Comparison of ENCODE assay signal across 9 cellular contexts in the genomic region with DNA sequence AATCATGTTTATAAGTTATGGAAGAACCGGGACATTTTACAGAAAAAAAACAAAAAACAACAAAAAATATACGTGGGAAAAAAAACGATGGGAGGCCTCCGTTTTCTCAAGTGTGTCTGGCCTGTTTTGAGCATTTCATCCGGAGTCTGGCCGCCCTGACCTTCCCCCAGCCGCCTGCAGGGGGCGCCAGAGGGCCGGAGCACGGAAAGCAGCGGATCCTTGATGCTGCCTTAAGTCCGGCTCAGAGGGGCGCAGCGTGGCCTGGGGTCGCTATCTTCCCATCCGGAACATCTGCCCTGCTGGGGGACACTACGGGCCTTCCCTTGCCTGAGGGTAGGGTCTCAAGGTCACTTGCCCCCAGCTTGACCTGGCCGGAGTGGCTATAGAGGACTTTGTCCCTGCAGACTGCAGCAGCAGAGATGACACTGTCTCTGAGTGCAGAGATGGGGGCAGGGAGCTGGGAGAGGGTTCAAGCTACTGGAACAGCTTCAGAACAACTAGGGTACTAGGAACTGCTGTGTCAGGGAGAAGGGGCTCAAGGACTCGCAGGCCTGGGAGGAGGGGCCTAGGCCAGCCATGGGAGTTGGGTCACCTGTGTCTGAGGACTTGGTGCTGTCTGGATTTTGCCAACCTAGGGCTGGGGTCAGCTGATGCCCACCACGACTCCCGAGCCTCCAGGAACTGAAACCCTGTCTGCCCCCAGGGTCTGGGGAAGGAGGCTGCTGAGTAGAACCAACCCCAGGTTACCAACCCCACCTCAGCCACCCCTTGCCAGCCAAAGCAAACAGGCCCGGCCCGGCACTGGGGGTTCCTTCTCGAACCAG. TPM values are rescaled to one million over a fixed set of nuclear protein-coding genes. Genes with fewer than 3 reads are reported as not detected.
DNase-seq lines count a peak whose midpoint lies in the region; ATAC-seq and TF ChIP-seq lines count a peak whose summit lies in the region.
"Had no signal": no experiment of that assay in that cellular context is flagged by ENCODE, and none has a peak within 500 bp of the region (broad histone marks: within the 10 kb centered on the region; RNA-seq: fewer than 3 reads in every experiment).

No MANE protein-coding gene starts in this region.

- intact Hi-C loops in heart right ventricle (cut with DNase I) = loop anchor here in 9 of 10 donors (1.0 to 10.0 kb wide), 7 partner anchors 47 to 433 kb away; a partner anchor contains a TSS

- DNase-seq in DMS53 treated with DMSO at 0.1 percent for 48 hours (lab: John Stamatoyannopoulos, UW; ENCODE audit: unreplicated experiment) (peak; percentile 30), KG1 (lab: John Stamatoyannopoulos, UW) (peak; percentile 48), T follicular helper cell (ENCODE audit: low read depth) (peak; percentile 59), heart right ventricle (peak; percentile 58 to 78), retinal pigment epithelial cell (ENCODE audit: low read depth) (no peak)
- DNase-seq in activated naive CD8-positive, alpha-beta T cell treated with anti-CD3 and anti-CD28 coated beads, Interleukin-2, amount 50 U/mL, for 16 hours (ENCODE audit: low read depth, low spot score) = peak; percentile 56

- H3K9me3 ChIP-seq in heart right ventricle = no peaks in the 10 kb centered on the region

- H3K27me3 ChIP-seq in heart right ventricle = peaks cover 0 to 36% (median 23%) of the 10 kb centered on the region in 7 donors

- peak; percentile 97 to 100 (median 99) for TF ChIP-seq CTCF in heart right ventricle (IDR thresholded peaks at IDR 0.05)
- peak; percentile 96 for TF ChIP-seq CTCF in retinal pigment epithelial cell (conservative IDR thresholded peaks at IDR 0.05; ENCODE audit: low read depth, low read length)

- ATAC-seq in heart right ventricle (peak; percentile 56 to 87 (median 74)), HG03439 (IDR thresholded peaks at IDR 0.05; ENCODE audit: unreplicated experiment) (no peak), HG02938 (IDR thresholded peaks at IDR 0.05; ENCODE audit: unreplicated experiment) (no peak)

- peaks cover 0 to 24% (median 5%) of the 10 kb centered on the region in 9 donors for H3K4me1 ChIP-seq in heart right ventricle

- 19 to 21% methylated on average over 24 of the region's 24 CpGs for WGBS in heart right ventricle, 2 donors

- H3K27ac ChIP-seq in heart right ventricle = no peak overlapping the region

- H3K36me3 ChIP-seq in heart right ventricle = peaks cover 0 to 45% (median 23%) of the 10 kb centered on the region in 9 donors

- H3K4me3 ChIP-seq in heart right ventricle (no peak overlapping the region), retinal pigment epithelial cell (ENCODE audit: low read length) (no peak overlapping the region)

RNA-seq across cellular contexts. Expression of a gene that starts 1.8 kb away (rescaled TPM):
- 10 to 100 TPM in 9 of 10 donors, 1 to 10 TPM in 1; 6.0 to 29.5 (median 20.6) TPM for total RNA-seq in heart right ventricle
- 10 to 100 TPM; 63.6 to 77.8 TPM for polyA plus RNA-seq in heart right ventricle

RNA-seq across cellular contexts. Expression of a gene that starts 10.6 kb away (rescaled TPM):
- total RNA-seq in heart right ventricle = 10 to 100 TPM in 1 of 10 donors, 1 to 10 TPM in 4, not detected in 5; 1.4 to 13.5 (median 1.6) TPM
- 1 to 10 TPM; 3.6 to 5.3 TPM for polyA plus RNA-seq in heart right ventricle

RNA-seq across cellular contexts. Expression of a gene that starts 12.8 kb away (rescaled TPM):
- 10 to 100 TPM; 37.8 to 66.2 (median 43.9) TPM for total RNA-seq in heart right ventricle
- 10 to 100 TPM; 45.6 to 77.5 TPM for polyA plus RNA-seq in heart right ventricle

RNA-seq across cellular contexts. Expression of a gene that starts 38.2 kb away (rescaled TPM):
- total RNA-seq in heart right ventricle = not detected
- not detected for polyA plus RNA-seq in heart right ventricle
- total RNA-seq: activated CD8-positive, alpha-beta memory T cell treated with anti-CD3 and anti-CD28 coated beads for 36 hours had no signal

RNA-seq across cellular contexts. Expression of a gene that starts 42.0 kb away (rescaled TPM):
- total RNA-seq in heart right ventricle = under 1 TPM in 2 of 10 donors, not detected in 8; 0.65 to 0.79 TPM
- under 1 TPM; 0.36 to 0.66 TPM for polyA plus RNA-seq in heart right ventricle
- total RNA-seq: activated CD8-positive, alpha-beta memory T cell treated with anti-CD3 and anti-CD28 coated beads for 36 hours had no signal

Comparison
In these comparisons a context has a peak if more than half of its experiments do, and no peak if none do; other contexts are left out.
1. ATAC-seq: peak in heart right ventricle (8 of 8); none in HG03439 (single experiment) and HG02938 (single experiment).